ENCODE assay signal across 18 cellular contexts in the genomic region with DNA sequence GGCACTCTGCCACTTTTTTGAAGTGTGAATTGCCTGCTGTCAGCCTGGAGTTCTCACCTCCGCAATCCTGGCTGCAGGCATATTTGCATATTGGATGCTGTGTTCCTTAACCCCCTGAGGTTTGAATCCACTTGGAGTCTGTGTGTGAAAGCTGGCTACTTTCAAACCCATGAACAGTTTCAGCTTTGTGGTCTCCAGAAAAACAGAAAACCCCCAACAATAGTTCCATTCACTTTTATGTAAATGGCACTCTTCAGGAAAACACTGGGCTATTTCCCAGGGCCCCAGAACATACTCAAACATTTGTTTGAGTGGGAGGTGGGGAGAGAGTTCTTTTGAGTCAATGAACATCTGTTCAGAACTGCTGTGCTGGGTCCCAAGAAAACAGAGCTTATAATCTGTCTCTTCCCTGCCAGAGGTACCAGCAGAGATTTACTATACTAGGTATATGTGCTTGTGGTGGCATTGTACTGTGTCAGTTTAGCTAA. TPM values are rescaled to one million over a fixed set of nuclear protein-coding genes. Genes with fewer than 3 reads are reported as not detected.
DNase-seq lines count a peak whose midpoint lies in the region; ATAC-seq and TF ChIP-seq lines count a peak whose summit lies in the region.
"Had no signal": no experiment of that assay in that cellular context is flagged by ENCODE, and none has a peak within 500 bp of the region (broad histone marks: within the 10 kb centered on the region; RNA-seq: fewer than 3 reads in every experiment).

No MANE protein-coding gene starts in this region.

- peak overlapping the region in 3 of 4 donors; percentile 34 to 94 (median 45) for H3K27ac ChIP-seq in sigmoid colon
- H3K27ac ChIP-seq: HL-60, RWPE1 had no signal

- TF ChIP-seq CTCF in sigmoid colon (IDR thresholded peaks at IDR 0.05) (no peak), BE2C (IDR thresholded peaks at IDR 0.05; ENCODE audit: low read depth, low read length) (no peak)

- intact Hi-C loops in sigmoid colon (cut with DNase I), result loop anchor here (5.0 kb wide), 2 partner anchors 123 to 168 kb away; a partner anchor contains a TSS

- H3K9me3 ChIP-seq in sigmoid colon (no peaks in the 10 kb centered on the region), BE2C (no peaks in the 10 kb centered on the region)
- H3K9me3 ChIP-seq: MG63 had no signal

- TF ChIP-seq EP300 in sigmoid colon (IDR thresholded peaks at IDR 0.05), result no peak

- ATAC-seq in HG03342 (IDR thresholded peaks at IDR 0.05; ENCODE audit: unreplicated experiment), result no peak
- ATAC-seq: natural killer cell had no signal

- no peaks in the 10 kb centered on the region for H3K27me3 ChIP-seq in sigmoid colon
- H3K27me3 ChIP-seq in BE2C, result no peaks in the 10 kb centered on the region
- H3K27me3 ChIP-seq: MG63 had no signal

- 68 to 80% methylated on average over 1 of the region's 1 CpG for WGBS in sigmoid colon, 2 donors

- H3K4me1 ChIP-seq in sigmoid colon, result peaks cover 0 to 65% (median 28%) of the 10 kb centered on the region in 4 donors
- no peaks in the 10 kb centered on the region for H3K4me1 ChIP-seq in BE2C

- H3K4me3 ChIP-seq in sigmoid colon (no peak overlapping the region), BE2C (ENCODE audit: low read depth, low read length) (no peak overlapping the region)
- H3K4me3 ChIP-seq: MG63, smooth muscle cell had no signal

- TF ChIP-seq POLR2A in sigmoid colon (IDR thresholded peaks at IDR 0.05), result no peak

- H3K36me3 ChIP-seq in sigmoid colon (peaks cover 0 to 7% (median 0%) of the 10 kb centered on the region in 4 donors), BE2C (no peaks in the 10 kb centered on the region; the same call in 1 of the 2 replicates)
- H3K36me3 ChIP-seq: MG63 had no signal

- DNase-seq in NCI-H2107 treated with DMSO at 0.1 percent for 48 hours (lab: John Stamatoyannopoulos, UW; ENCODE audit: unreplicated experiment) (peak; percentile 51), NCI-H2107 (lab: John Stamatoyannopoulos, UW) (no peak), amygdala (lab: John Stamatoyannopoulos, UW) (peak in 45 of 56 donors; percentile 9 to 92 (median 58)), iPS DF 19.7 (ENCODE audit: low read depth, low spot score) (peak; percentile 23), sigmoid colon (no peak), BE2C (no peak), NCI-H748 treated with DMSO at 0.1 percent for 48 hours (lab: John Stamatoyannopoulos, UW) (no peak)
- DNase-seq: 8988T, Calu3, foreskin fibroblast, left cardiac atrium, MG63, natural killer cell, NCI-H226 had no signal

RNA-seq across cellular contexts. Expression of a gene that starts 5.0 kb away (rescaled TPM):
- 10 to 100 TPM; 12.1 to 59.9 (median 36.1) TPM for total RNA-seq in sigmoid colon
- 10 to 100 TPM; 27.0 to 56.5 (median 35.6) TPM for polyA plus RNA-seq in sigmoid colon
- 7.3 TPM for polyA plus RNA-seq in BE2C (2012; ENCODE audit: insufficient read depth, insufficient read length, low read depth)

RNA-seq across cellular contexts. Expression of a gene that starts 5.3 kb away (rescaled TPM):
- total RNA-seq in sigmoid colon, result 1 to 10 TPM in 1 of 4 donors, under 1 TPM in 3; 0.28 to 1.4 (median 0.51) TPM
- 1 to 10 TPM in 1 of 3 donors, under 1 TPM in 2; under 0.01 to 1.6 (median 0.46) TPM for polyA plus RNA-seq in sigmoid colon
- 0.37 TPM for polyA plus RNA-seq in BE2C (2012; ENCODE audit: insufficient read depth, insufficient read length, low read depth)

RNA-seq across cellular contexts. Expression of a gene that starts 42.3 kb away (rescaled TPM):
- 10 to 100 TPM in 3 of 4 donors, 1 to 10 TPM in 1; 3.9 to 23.5 (median 20.0) TPM for total RNA-seq in sigmoid colon
- 10 to 100 TPM in 1 of 3 donors, 1 to 10 TPM in 2; 3.0 to 23.4 (median 5.5) TPM for polyA plus RNA-seq in sigmoid colon
- polyA plus RNA-seq in BE2C (2012; ENCODE audit: insufficient read depth, insufficient read length, low read depth), result 0.63 TPM

Comparison
In these comparisons a context has a peak if more than half of its experiments do, and no peak if none do; other contexts are left out.
1. DNase-seq: peak in NCI-H2107 treated with DMSO at 0.1 percent for 48 hours (single experiment), amygdala (45 of 56) and iPS DF 19.7 (single experiment); none in NCI-H2107 (single experiment), sigmoid colon (single experiment), BE2C (single experiment) and NCI-H748 treated with DMSO at 0.1 percent for 48 hours (single experiment).